1 cellular context compared by ENCODE assay signal in genomic region chr11:64304316-64305072, GRCh38.
A peak's percentile ranks its signal among the peaks of the same experiment; 100 is the strongest.
TF ChIP-seq lines count a peak whose summit lies in the region.

No MANE protein-coding gene starts in this region.

TF ChIP-seq in K562, 482 proteins besides CTCF, POLR2A, EP300 and RAD21 (continued from another document and continues in another):
- no peak for TF ChIP-seq ZKSCAN3 (CRISPR knock-in tag; IDR thresholded peaks at IDR 0.05)
- peak; percentile 71 for TF ChIP-seq RBM39 (optimal IDR thresholded peaks at IDR 0.05; ENCODE audit: low read depth, low read length)
- TF ChIP-seq ZNF696 (CRISPR knock-in tag; conservative IDR thresholded peaks at IDR 0.05) = no peak
- TF ChIP-seq MYBL2 (IDR thresholded peaks at IDR 0.05; ENCODE audit: low read depth) = no peak
- TF ChIP-seq MYBL2 (CRISPR knock-in tag; IDR thresholded peaks at IDR 0.05; ENCODE audit: borderline replicate concordance) = no peak
- TF ChIP-seq ZNF766 (CRISPR knock-in tag; conservative IDR thresholded peaks at IDR 0.05) = no peak
- TF ChIP-seq GTF2E2 (tag; IDR thresholded peaks at IDR 0.05) = peak; percentile 83
- no peak for TF ChIP-seq FOXJ2 (tag; IDR thresholded peaks at IDR 0.05)
- no peak for TF ChIP-seq SAFB2 (IDR thresholded peaks at IDR 0.05; ENCODE audit: borderline replicate concordance, low read depth, low read length, severe bottlenecking)
- no peak for TF ChIP-seq RREB1 (CRISPR knock-in tag; IDR thresholded peaks at IDR 0.05)
- no peak for TF ChIP-seq HEY1 (CRISPR knock-in tag; IDR thresholded peaks at IDR 0.05; ENCODE audit: borderline replicate concordance)
- TF ChIP-seq JUN (IDR thresholded peaks at IDR 0.05; ENCODE audit: borderline replicate concordance, low read depth, low read length) = peak; percentile 56; the same call in 1 of the 2 replicates
- TF ChIP-seq JUN (CRISPR knock-in tag; IDR thresholded peaks at IDR 0.05; ENCODE audit: borderline replicate concordance) = no peak
- no peak for TF ChIP-seq PYGO2 (tag; IDR thresholded peaks at IDR 0.05)
- peak in 1 of 2 experiments; percentile 34; a peak in 1 of 4 replicates for TF ChIP-seq ZMIZ1 (IDR thresholded peaks at IDR 0.05; ENCODE audit: low read depth in 2 of 2, low read length in 2 of 2)
- no peak for TF ChIP-seq ZNF212 (CRISPR knock-in tag; IDR thresholded peaks at IDR 0.05)
- TF ChIP-seq CHD2 (IDR thresholded peaks at IDR 0.05; ENCODE audit: low read depth, low read length) = no peak
- peak; percentile 74 for TF ChIP-seq SMC3 (conservative IDR thresholded peaks at IDR 0.05; ENCODE audit: insufficient read depth, low read depth, low read length)
- TF ChIP-seq, protein P1, sequence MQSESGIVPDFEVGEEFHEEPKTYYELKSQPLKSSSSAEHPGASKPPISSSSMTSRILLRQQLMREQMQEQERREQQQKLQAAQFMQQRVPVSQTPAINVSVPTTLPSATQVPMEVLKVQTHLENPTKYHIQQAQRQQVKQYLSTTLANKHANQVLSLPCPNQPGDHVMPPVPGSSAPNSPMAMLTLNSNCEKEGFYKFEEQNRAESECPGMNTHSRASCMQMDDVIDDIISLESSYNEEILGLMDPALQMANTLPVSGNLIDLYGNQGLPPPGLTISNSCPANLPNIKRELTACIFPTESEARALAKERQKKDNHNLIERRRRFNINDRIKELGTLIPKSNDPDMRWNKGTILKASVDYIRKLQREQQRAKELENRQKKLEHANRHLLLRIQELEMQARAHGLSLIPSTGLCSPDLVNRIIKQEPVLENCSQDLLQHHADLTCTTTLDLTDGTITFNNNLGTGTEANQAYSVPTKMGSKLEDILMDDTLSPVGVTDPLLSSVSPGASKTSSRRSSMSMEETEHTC (IDR thresholded peaks at IDR 0.05) = peak; percentile 62; the same call in 1 of the 2 replicates
- peak; percentile 44; the same call in 1 of the 2 replicates for TF ChIP-seq GATAD2B (IDR thresholded peaks at IDR 0.05; ENCODE audit: borderline replicate concordance)
- TF ChIP-seq, protein P2, sequence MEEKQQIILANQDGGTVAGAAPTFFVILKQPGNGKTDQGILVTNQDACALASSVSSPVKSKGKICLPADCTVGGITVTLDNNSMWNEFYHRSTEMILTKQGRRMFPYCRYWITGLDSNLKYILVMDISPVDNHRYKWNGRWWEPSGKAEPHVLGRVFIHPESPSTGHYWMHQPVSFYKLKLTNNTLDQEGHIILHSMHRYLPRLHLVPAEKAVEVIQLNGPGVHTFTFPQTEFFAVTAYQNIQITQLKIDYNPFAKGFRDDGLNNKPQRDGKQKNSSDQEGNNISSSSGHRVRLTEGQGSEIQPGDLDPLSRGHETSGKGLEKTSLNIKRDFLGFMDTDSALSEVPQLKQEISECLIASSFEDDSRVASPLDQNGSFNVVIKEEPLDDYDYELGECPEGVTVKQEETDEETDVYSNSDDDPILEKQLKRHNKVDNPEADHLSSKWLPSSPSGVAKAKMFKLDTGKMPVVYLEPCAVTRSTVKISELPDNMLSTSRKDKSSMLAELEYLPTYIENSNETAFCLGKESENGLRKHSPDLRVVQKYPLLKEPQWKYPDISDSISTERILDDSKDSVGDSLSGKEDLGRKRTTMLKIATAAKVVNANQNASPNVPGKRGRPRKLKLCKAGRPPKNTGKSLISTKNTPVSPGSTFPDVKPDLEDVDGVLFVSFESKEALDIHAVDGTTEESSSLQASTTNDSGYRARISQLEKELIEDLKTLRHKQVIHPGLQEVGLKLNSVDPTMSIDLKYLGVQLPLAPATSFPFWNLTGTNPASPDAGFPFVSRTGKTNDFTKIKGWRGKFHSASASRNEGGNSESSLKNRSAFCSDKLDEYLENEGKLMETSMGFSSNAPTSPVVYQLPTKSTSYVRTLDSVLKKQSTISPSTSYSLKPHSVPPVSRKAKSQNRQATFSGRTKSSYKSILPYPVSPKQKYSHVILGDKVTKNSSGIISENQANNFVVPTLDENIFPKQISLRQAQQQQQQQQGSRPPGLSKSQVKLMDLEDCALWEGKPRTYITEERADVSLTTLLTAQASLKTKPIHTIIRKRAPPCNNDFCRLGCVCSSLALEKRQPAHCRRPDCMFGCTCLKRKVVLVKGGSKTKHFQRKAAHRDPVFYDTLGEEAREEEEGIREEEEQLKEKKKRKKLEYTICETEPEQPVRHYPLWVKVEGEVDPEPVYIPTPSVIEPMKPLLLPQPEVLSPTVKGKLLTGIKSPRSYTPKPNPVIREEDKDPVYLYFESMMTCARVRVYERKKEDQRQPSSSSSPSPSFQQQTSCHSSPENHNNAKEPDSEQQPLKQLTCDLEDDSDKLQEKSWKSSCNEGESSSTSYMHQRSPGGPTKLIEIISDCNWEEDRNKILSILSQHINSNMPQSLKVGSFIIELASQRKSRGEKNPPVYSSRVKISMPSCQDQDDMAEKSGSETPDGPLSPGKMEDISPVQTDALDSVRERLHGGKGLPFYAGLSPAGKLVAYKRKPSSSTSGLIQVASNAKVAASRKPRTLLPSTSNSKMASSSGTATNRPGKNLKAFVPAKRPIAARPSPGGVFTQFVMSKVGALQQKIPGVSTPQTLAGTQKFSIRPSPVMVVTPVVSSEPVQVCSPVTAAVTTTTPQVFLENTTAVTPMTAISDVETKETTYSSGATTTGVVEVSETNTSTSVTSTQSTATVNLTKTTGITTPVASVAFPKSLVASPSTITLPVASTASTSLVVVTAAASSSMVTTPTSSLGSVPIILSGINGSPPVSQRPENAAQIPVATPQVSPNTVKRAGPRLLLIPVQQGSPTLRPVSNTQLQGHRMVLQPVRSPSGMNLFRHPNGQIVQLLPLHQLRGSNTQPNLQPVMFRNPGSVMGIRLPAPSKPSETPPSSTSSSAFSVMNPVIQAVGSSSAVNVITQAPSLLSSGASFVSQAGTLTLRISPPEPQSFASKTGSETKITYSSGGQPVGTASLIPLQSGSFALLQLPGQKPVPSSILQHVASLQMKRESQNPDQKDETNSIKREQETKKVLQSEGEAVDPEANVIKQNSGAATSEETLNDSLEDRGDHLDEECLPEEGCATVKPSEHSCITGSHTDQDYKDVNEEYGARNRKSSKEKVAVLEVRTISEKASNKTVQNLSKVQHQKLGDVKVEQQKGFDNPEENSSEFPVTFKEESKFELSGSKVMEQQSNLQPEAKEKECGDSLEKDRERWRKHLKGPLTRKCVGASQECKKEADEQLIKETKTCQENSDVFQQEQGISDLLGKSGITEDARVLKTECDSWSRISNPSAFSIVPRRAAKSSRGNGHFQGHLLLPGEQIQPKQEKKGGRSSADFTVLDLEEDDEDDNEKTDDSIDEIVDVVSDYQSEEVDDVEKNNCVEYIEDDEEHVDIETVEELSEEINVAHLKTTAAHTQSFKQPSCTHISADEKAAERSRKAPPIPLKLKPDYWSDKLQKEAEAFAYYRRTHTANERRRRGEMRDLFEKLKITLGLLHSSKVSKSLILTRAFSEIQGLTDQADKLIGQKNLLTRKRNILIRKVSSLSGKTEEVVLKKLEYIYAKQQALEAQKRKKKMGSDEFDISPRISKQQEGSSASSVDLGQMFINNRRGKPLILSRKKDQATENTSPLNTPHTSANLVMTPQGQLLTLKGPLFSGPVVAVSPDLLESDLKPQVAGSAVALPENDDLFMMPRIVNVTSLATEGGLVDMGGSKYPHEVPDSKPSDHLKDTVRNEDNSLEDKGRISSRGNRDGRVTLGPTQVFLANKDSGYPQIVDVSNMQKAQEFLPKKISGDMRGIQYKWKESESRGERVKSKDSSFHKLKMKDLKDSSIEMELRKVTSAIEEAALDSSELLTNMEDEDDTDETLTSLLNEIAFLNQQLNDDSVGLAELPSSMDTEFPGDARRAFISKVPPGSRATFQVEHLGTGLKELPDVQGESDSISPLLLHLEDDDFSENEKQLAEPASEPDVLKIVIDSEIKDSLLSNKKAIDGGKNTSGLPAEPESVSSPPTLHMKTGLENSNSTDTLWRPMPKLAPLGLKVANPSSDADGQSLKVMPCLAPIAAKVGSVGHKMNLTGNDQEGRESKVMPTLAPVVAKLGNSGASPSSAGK (IDR thresholded peaks at IDR 0.05) = peak; percentile 66
- TF ChIP-seq, protein P3, sequence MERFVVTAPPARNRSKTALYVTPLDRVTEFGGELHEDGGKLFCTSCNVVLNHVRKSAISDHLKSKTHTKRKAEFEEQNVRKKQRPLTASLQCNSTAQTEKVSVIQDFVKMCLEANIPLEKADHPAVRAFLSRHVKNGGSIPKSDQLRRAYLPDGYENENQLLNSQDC (CRISPR knock-in tag; IDR thresholded peaks at IDR 0.05) = no peak
- no peak; the same call in 1 of the 2 replicates for TF ChIP-seq SOX6 (IDR thresholded peaks at IDR 0.05)
- TF ChIP-seq HDAC6 (IDR thresholded peaks at IDR 0.05; ENCODE audit: low read depth, low read length) = no peak
- no peak for TF ChIP-seq ZSCAN32 (CRISPR knock-in tag; IDR thresholded peaks at IDR 0.05)
- TF ChIP-seq THAP12 (CRISPR knock-in tag; IDR thresholded peaks at IDR 0.05) = no peak
- TF ChIP-seq HNRNPL (IDR thresholded peaks at IDR 0.05; ENCODE audit: low read depth, low read length) = peak; percentile 62; the same call in 1 of the 2 replicates
- no peak for TF ChIP-seq ATF2 (CRISPR knock-in tag; IDR thresholded peaks at IDR 0.05)
- TF ChIP-seq ZNF644 (tag; IDR thresholded peaks at IDR 0.05; ENCODE audit: low read depth) = no peak
